ENCODE assay signal across 12 cellular contexts in the genomic region with DNA sequence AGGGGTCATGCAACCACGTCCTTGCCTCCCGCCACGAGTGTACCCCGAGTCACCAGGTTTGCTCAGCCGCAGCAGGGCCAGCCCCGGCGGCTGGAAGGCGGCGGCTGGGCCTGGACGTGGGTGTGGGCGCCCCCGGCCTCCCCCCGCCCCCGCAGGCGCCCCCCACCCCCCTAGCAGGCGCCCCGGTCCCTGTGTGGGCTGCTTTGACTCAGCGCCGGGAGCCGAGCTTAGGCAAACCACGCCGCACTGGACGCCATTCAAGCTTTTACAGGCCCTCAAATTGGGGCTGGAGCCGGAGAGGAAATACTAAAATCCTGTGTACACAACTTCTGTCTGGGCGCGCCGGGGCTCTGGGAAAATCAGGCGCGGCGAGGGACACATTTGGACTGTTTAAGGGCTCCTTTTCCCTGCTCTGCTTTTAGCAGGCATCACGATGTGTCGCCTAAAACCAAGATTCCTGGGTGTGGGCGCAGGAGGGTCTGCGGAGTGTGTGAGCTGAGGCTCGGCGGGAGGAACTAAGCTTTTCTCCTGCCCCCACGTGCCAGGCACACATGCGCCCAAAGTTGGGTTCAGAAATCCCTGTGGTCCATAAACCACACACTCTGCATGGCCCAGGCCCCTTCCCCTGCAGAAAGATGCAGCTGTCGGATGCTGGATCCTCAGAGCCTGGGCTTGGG. TPM values are rescaled to one million over a fixed set of nuclear protein-coding genes. Genes with fewer than 3 reads are reported as not detected.
A peak's percentile ranks its signal among the peaks of the same experiment; 100 is the strongest.
DNase-seq lines count a peak whose midpoint lies in the region; ATAC-seq and TF ChIP-seq lines count a peak whose summit lies in the region.
"Had no signal": no experiment of that assay in that cellular context is flagged by ENCODE, and none has a peak within 500 bp of the region (broad histone marks: within the 10 kb centered on the region; RNA-seq: fewer than 3 reads in every experiment).

No MANE protein-coding gene starts in this region.

- TF ChIP-seq CTCF in fibroblast of villous mesenchyme (IDR thresholded peaks at IDR 0.05; ENCODE audit: insufficient read depth, low read depth, low read length) (no peak), BE2C (IDR thresholded peaks at IDR 0.05; ENCODE audit: low read depth, low read length) (no peak)

- H3K27me3 ChIP-seq in SJSA1 (replicated peaks) (no peaks in the 10 kb centered on the region), BE2C (no peaks in the 10 kb centered on the region)
- H3K27me3 ChIP-seq: brain microvascular endothelial cell had no signal

- DNase-seq in Daoy (ENCODE audit: low read depth) (peak; percentile 64), SJSA1 (ENCODE audit: low read depth in 1 of 2, low spot score in 2 of 2) (peak; percentile 57 to 84), fibroblast of villous mesenchyme (ENCODE audit: low read depth) (peak; percentile 74), sciatic nerve (ENCODE audit: low spot score) (peak; percentile 78), NCI-H1436 treated with DMSO at 0.1 percent for 48 hours (lab: John Stamatoyannopoulos, UW) (no peak), SIG-M5 treated with dmso at 0.1 percent for 504 hours (lab: John Stamatoyannopoulos, UW; ENCODE audit: unreplicated experiment) (no peak), BE2C (no peak)
- DNase-seq in activated CD4-positive, CD25-positive, alpha-beta regulatory T cell (lab: John Stamatoyannopoulos, UW): no peak
- DNase-seq: brain microvascular endothelial cell, glutamatergic neuron, NCI-H1694 treated with DMSO at 0.1 percent for 48 hours had no signal

- H3K4me3 ChIP-seq in SJSA1 (no peak overlapping the region), fibroblast of villous mesenchyme (ENCODE audit: low read depth, low read length) (no peak overlapping the region), BE2C (ENCODE audit: low read depth, low read length) (no peak overlapping the region)

- H3K4me1 ChIP-seq in SJSA1 (replicated peaks) (peaks cover 29% of the 10 kb centered on the region), BE2C (peaks cover 6% of the 10 kb centered on the region; the same call in 1 of the 2 replicates)

- intact Hi-C loops in sciatic nerve (cut with DNase I): loop anchor here (5.0 to 10.0 kb wide), 2 partner anchors 79 to 177 kb away; no protein-coding TSS in a partner anchor

- ATAC-seq in sciatic nerve: peak; percentile 33
- ATAC-seq: naive thymus-derived CD4-positive, alpha-beta T cell had no signal

- H3K9me3 ChIP-seq in SJSA1 (replicated peaks) (no peaks in the 10 kb centered on the region), BE2C (no peaks in the 10 kb centered on the region)

- H3K36me3 ChIP-seq in SJSA1 (no peaks in the 10 kb centered on the region), BE2C (no peaks in the 10 kb centered on the region)
- H3K36me3 ChIP-seq: brain microvascular endothelial cell had no signal

- peak overlapping the region; percentile 56 for H3K27ac ChIP-seq in SJSA1
- H3K27ac ChIP-seq: brain microvascular endothelial cell had no signal

RNA-seq across cellular contexts. Expression of gene ATOH8, which starts 57.5 kb away (rescaled TPM):
- 10.0 and 17.7 TPM in 2 replicates for total RNA-seq in Daoy (2014; rRNA removed; shearing (Covaris generic))
- total RNA-seq in SJSA1 (2014; rRNA removed; shearing (Covaris generic)): 9.8 and 16.4 TPM in 2 replicates
- 6.8 and 9.1 TPM in 2 replicates for total RNA-seq in fibroblast of villous mesenchyme
- total RNA-seq in sciatic nerve: 57.2 TPM
- polyA plus RNA-seq in BE2C (2012; ENCODE audit: insufficient read depth, insufficient read length, low read depth): 1.0 TPM
- polyA plus RNA-seq: naive thymus-derived CD4-positive, alpha-beta T cell had no signal

Comparison
In these comparisons a context has a peak if more than half of its experiments do, and no peak if none do; other contexts are left out.
1. DNase-seq: peak in Daoy (single experiment), SJSA1 (2 of 2), fibroblast of villous mesenchyme (single experiment) and sciatic nerve (single experiment); none in NCI-H1436 treated with DMSO at 0.1 percent for 48 hours (single experiment), activated CD4-positive, CD25-positive, alpha-beta regulatory T cell (0 of 4), SIG-M5 treated with dmso at 0.1 percent for 504 hours (single experiment) and BE2C (single experiment).